In genomic region chr12:82687020-82687951, GRCh38 we compare ENCODE assay signal across 8 cellular contexts. TPM values are rescaled to one million over a fixed set of nuclear protein-coding genes. Genes with fewer than 3 reads are reported as not detected.
A peak's percentile ranks its signal among the peaks of the same experiment; 100 is the strongest.
DNase-seq lines count a peak whose midpoint lies in the region; ATAC-seq and TF ChIP-seq lines count a peak whose summit lies in the region.

No MANE protein-coding gene starts in this region.

- DNase-seq in A673 (ENCODE audit: low spot score), result peak; percentile 70
- DNase-seq in NCI-H526 (lab: John Stamatoyannopoulos, UW), result peak; percentile 50 to 78
- peak; percentile 9 to 28 for DNase-seq in activated CD8-positive, alpha-beta memory T cell treated with anti-CD3 and anti-CD28 coated beads for 4 hours (ENCODE audit: low read depth in 2 of 2)
- DNase-seq in mucosa of gallbladder (ENCODE audit: low spot score), result peak; percentile 65
- peak; percentile 71 for DNase-seq in stimulated activated CD8-positive, alpha-beta memory T cell treated with anti-CD3 and anti-CD28 coated beads, Interleukin-4, amount 100 ng/mL, for 48 hours

- ATAC-seq in HG03135 (IDR thresholded peaks at IDR 0.05; ENCODE audit: unreplicated experiment), result peak; percentile 46

- CTCF ChIA-PET in A673 (lab: Charles Lee), result interaction anchor here (0.7 to 2.3 kb wide), 5 partner anchors 73 to 1139 kb away, joined by 3 to 10 read pairs (median 3); no protein-coding TSS in a partner anchor

- H3K36me3 ChIP-seq in A673 (ENCODE audit: insufficient read depth, low read length, poor library complexity, severe bottlenecking), result no peaks in the 10 kb centered on the region
- H3K36me3 ChIP-seq in endocrine pancreas (ENCODE audit: control insufficient read depth, insufficient read depth, low read length), result no peaks in the 10 kb centered on the region

- H3K4me1 ChIP-seq in A673 (ENCODE audit: insufficient read depth, low read length, poor library complexity, severe bottlenecking) (peaks cover 17% of the 10 kb centered on the region), endocrine pancreas (ENCODE audit: control insufficient read depth, insufficient read depth, low read length) (peaks cover 16% of the 10 kb centered on the region)

- H3K27ac ChIP-seq in A673 (ENCODE audit: low read depth, low read length, poor library complexity, severe bottlenecking), result peak overlapping the region; percentile 54

- H3K27me3 ChIP-seq in A673 (replicated peaks; ENCODE audit: insufficient read depth, low read depth, low read length, poor library complexity) (no peaks in the 10 kb centered on the region), endocrine pancreas (ENCODE audit: control insufficient read depth, insufficient read depth, low read length) (no peaks in the 10 kb centered on the region)

- TF ChIP-seq POLR2A in GM18951 (IDR thresholded peaks at IDR 0.05; ENCODE audit: extremely low read depth, insufficient read depth, insufficient read length), result peak; percentile 48

- peak overlapping the region; percentile 90 for H3K9ac ChIP-seq in endocrine pancreas (ENCODE audit: control insufficient read depth, insufficient read depth, low read length)

- TF ChIP-seq CTCF in A673 (conservative IDR thresholded peaks at IDR 0.05; ENCODE audit: low read depth, low read length), result no peak

- POLR2A ChIA-PET in A673 (lab: Charles Lee; ENCODE audit: low non-redundant PET), result no interaction called here

- H3K9me3 ChIP-seq in A673 (ENCODE audit: low read depth, low read length, poor library complexity, severe bottlenecking) (no peaks in the 10 kb centered on the region), endocrine pancreas (ENCODE audit: control insufficient read depth, low read length) (no peaks in the 10 kb centered on the region)

- intact Hi-C loops in A673 (cut with micrococcal nuclease; ENCODE audit: unreplicated experiment), result loop anchor here (2.0 to 10.0 kb wide), 10 partner anchors 108 to 1815 kb away; no protein-coding TSS in a partner anchor

- in situ Hi-C loops in GM18951 (cut with MboI; ENCODE audit: low sequenced_read_pairs, unreplicated experiment), result no loop called here

- H3K4me3 ChIP-seq in A673 (ENCODE audit: low read depth, low read length, poor library complexity, severe bottlenecking) (peak overlapping the region; percentile 69), endocrine pancreas (ENCODE audit: control insufficient read depth, insufficient read depth, low read length) (peak overlapping the region; percentile 98)

- no TSS peak for BruUV-seq in A673 (replicated peaks; lab: Mats Ljungman, UMichigan)

RNA-seq across cellular contexts. Expression of gene TMTC2, which starts 0.6 kb away (rescaled TPM):
- total RNA-seq in A673 (2021), result 3.3 and 3.7 TPM in 2 replicates
- 41.3 TPM for total RNA-seq in mucosa of gallbladder

Comparison
In these comparisons a context has a peak if more than half of its experiments do, and no peak if none do; other contexts are left out.
1. Peak in every context shown above with its lines: DNase-seq, ATAC-seq, H3K4me3 ChIP-seq and H3K27ac ChIP-seq.
2. DNase-seq: peak in every context shown above with its lines; median percentile 71 in stimulated activated CD8-positive, alpha-beta memory T cell treated with anti-CD3 and anti-CD28 coated beads, Interleukin-4, amount 100 ng/mL, for 48 hours; 70 in A673; 65 in mucosa of gallbladder; 64 in NCI-H526; 18 in activated CD8-positive, alpha-beta memory T cell treated with anti-CD3 and anti-CD28 coated beads for 4 hours.